In the genomic region with DNA sequence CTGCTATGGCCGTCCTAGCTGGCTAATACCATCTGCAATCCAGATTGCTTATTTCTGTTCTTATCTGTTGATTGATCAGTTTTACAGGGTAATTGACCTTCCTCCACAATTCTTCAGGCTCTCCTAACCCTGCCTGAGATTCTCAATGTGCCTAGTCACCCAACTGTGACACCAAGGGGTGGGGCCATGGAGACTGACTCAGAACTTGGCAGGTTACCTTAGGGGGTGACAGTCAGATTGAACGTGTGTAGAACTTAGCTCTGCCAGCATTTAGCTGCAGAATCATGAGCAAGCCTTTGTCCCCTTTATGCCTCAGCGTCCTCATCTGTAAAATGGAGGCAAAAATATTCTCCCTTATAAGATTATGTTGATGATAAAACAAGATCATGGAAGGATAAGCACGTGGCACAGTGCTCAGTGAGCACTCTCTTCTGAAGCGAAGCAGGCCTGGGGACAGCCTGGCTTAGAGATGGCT, we compare ENCODE assay signal across 11 cellular contexts.
DNase-seq lines count a peak whose midpoint lies in the region; ATAC-seq lines count a peak whose summit lies in the region.
"Had no signal": no experiment of that assay in that cellular context is flagged by ENCODE, and none has a peak within 500 bp of the region (broad histone marks: within the 10 kb centered on the region; RNA-seq: fewer than 3 reads in every experiment).

No MANE protein-coding gene starts in this region.

- DNase-seq in AG20443 (ENCODE audit: low spot score), result peak; percentile 89
- DNase-seq in SIG-M5 treated with dmso at 0.1 percent for 504 hours (lab: John Stamatoyannopoulos, UW; ENCODE audit: unreplicated experiment), result peak; percentile 73
- peak; percentile 77 for DNase-seq in islet precursor cell
- no peak for DNase-seq in stimulated activated CD4-positive, alpha-beta T cell treated with anti-CD3 and anti-CD28 coated beads, Interleukin-12 subunit alpha, Interleukin-12 subunit beta, amount 100 ng/mL, for 4 hours
- DNase-seq in NCI-H524 treated with DMSO at 0.1 percent for 48 hours (lab: John Stamatoyannopoulos, UW), result no peak
- DNase-seq: caudate nucleus; Karpas-422; naive thymus-derived CD8-positive, alpha-beta T cell had no signal

- ATAC-seq in HG03432 (IDR thresholded peaks at IDR 0.05; ENCODE audit: unreplicated experiment) (peak; percentile 46), HG03045 (IDR thresholded peaks at IDR 0.05; ENCODE audit: unreplicated experiment) (no peak), HG02798 (IDR thresholded peaks at IDR 0.05; ENCODE audit: poor library complexity, unreplicated experiment) (no peak)
- ATAC-seq: naive thymus-derived CD8-positive, alpha-beta T cell had no signal

Comparison
In these comparisons a context has a peak if more than half of its experiments do, and no peak if none do; other contexts are left out.
1. DNase-seq: peak in AG20443 (single experiment), SIG-M5 treated with dmso at 0.1 percent for 504 hours (single experiment) and islet precursor cell (single experiment); none in stimulated activated CD4-positive, alpha-beta T cell treated with anti-CD3 and anti-CD28 coated beads, Interleukin-12 subunit alpha, Interleukin-12 subunit beta, amount 100 ng/mL, for 4 hours (single experiment) and NCI-H524 treated with DMSO at 0.1 percent for 48 hours (single experiment).